ENCODE assay signal across 20 cellular contexts in the genomic region with DNA sequence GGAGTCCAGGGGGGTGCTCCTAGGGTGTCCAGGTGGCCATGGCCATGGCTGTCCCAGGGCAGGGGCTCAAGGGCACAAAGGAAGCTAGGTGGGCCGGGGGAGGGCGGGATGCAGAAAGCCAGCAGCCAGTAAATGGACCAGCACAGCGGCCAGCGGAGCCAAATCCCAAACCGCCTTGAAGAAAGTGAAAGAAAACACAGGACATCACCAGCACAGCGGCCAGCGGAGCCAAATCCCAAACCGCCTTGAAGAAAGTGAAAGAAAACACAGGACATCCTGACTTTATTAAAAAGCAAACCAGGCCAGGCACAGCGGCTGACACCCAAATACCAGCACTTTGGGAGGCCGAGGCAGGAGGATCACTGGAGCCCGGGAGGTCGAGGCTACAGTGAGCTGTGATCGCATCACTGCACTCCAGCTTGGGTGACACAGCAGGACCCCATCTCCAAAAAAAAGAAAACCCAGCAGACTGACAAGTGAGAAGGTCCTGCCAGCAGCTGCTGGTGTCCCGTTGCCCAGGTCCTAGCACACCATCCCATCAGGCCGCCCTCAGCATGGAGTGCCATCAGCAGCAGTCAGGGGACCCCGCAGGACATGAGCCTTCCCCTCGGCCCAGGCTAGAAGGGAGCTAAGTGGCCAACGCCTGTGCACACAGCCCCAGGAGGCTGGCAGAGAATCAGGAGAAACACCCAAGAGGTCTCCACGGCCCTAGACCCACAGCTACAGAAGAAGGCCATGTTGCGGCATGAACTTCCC. TPM values are rescaled to one million over a fixed set of nuclear protein-coding genes. Genes with fewer than 3 reads are reported as not detected.
DNase-seq lines count a peak whose midpoint lies in the region; ATAC-seq, FAIRE-seq and TF ChIP-seq lines count a peak whose summit lies in the region.
"Had no signal": no experiment of that assay in that cellular context is flagged by ENCODE, and none has a peak within 500 bp of the region (broad histone marks: within the 10 kb centered on the region; RNA-seq: fewer than 3 reads in every experiment).

No MANE protein-coding gene starts in this region.

- H3K14ac ChIP-seq in H9 (ENCODE audit: insufficient read depth, low read length) (no peak overlapping the region), H1 (ENCODE audit: insufficient read length) (no peak overlapping the region)

- H3K4me3 ChIP-seq in H1 (ENCODE audit: extremely low read depth in 1 of 4, insufficient read depth in 2 of 4, low read depth in 3 of 4, low read length in 4 of 4): no peak overlapping the region
- H3K4me3 ChIP-seq in right atrium auricular region: peak overlapping the region in 1 of 2 donors; percentile 21
- H3K4me3 ChIP-seq in rectal smooth muscle tissue (ENCODE audit: low read length): peak overlapping the region; percentile 48
- H3K4me3 ChIP-seq: body of pancreas, neural progenitor cell had no signal

- H3K79me2 ChIP-seq in H9 (ENCODE audit: insufficient read depth, low read length) (no peaks in the 10 kb centered on the region), H1 (ENCODE audit: control insufficient read depth in 1 of 2, insufficient read depth in 2 of 2, low read length in 2 of 2) (no peaks in the 10 kb centered on the region)

- H2BK15ac ChIP-seq in H9 (ENCODE audit: low read depth, low read length) (no peak overlapping the region), H1 (ENCODE audit: low read length) (no peak overlapping the region)

- H2AK5ac ChIP-seq in H9 (ENCODE audit: insufficient read length, low read length): no peak overlapping the region
- no peak overlapping the region for H2AK5ac ChIP-seq in H1 (ENCODE audit: low read depth, low read length)

- FAIRE-seq in H1 (lab: Jason Lieb, UNC): no peak

- no peak overlapping the region for H2BK120ac ChIP-seq in H9 (ENCODE audit: low read depth, low read length, poor library complexity, severe bottlenecking)
- no peak overlapping the region for H2BK120ac ChIP-seq in H1 (replicated peaks; ENCODE audit: low read depth, low read length)

- peaks cover 11 to 42% (median 40%) of the 10 kb centered on the region in 3 experiments for H3K36me3 Mint-ChIP-seq in H9 (ENCODE audit: insufficient read depth in 1 of 3, low read depth in 3 of 3)

- no peak for TF ChIP-seq POLR2A in H1 (IDR thresholded peaks at IDR 0.05; ENCODE audit: control extremely low read depth in 1 of 2, low read depth in 2 of 2, low read length in 2 of 2)

- H3K9ac ChIP-seq in H9 (ENCODE audit: extremely low read depth, insufficient read length, low read length): no peak overlapping the region
- no peak overlapping the region for H3K9ac ChIP-seq in H1 (replicated peaks in 1 of 4; ENCODE audit: extremely low read depth in 1 of 4, low read depth in 3 of 4, low read length in 3 of 4)
- H3K9ac ChIP-seq in rectal smooth muscle tissue (ENCODE audit: low read length): no peak overlapping the region
- H3K9ac ChIP-seq: neural progenitor cell had no signal

- no peak for ATAC-seq in GM21786 (IDR thresholded peaks at IDR 0.05; ENCODE audit: unreplicated experiment)
- ATAC-seq: activated T-helper 17 cell treated with anti-CD3 and anti-CD28 coated beads, Interleukin-2, amount 50 U/mL, for 72 hours; foreskin keratinocyte had no signal

- WGBS in H9 (ENCODE audit: extremely low coverage, insufficient read length, low lambda C conversion rate): no CpG with 5 or more reads among the region's 20 CpGs
- WGBS in H1 (ENCODE audit: extremely low coverage in 1 of 2, insufficient coverage in 1 of 2, insufficient read length in 1 of 2, insufficient replicate concordance in 2 of 2, low coverage in 1 of 2, low lambda C conversion rate in 2 of 2, missing lambda C conversion rate in 1 of 2), 2 experiments: 89% methylated on average over 19 of the region's 20 CpGs; no CpG with 5 or more reads in 1 of the 2 experiments

- H3K4ac ChIP-seq in H9 (ENCODE audit: low read depth, low read length): no peak overlapping the region
- no peak overlapping the region for H3K4ac ChIP-seq in H1 (replicated peaks; ENCODE audit: insufficient read length, low read depth, low read length)

- CTCF ChIA-PET in H1 (lab: Charles Lee; ENCODE audit: partially characterized antibody): interaction anchor here (0.6 to 3.5 kb wide), 9 partner anchors 12 to 35 kb away, joined by 3 to 15 read pairs (median 4); no protein-coding TSS in a partner anchor

- no peak overlapping the region for H3K4me3 Mint-ChIP-seq in H9
- H3K4me3 Mint-ChIP-seq: activated CD4-positive, alpha-beta T cell treated with anti-CD3 and anti-CD28 coated beads, Interleukin-2, amount 10 ng/mL, durations not matched to agents 7 days and 5 days; activated naive CD8-positive, alpha-beta T cell treated with anti-CD3 and anti-CD28 coated beads for 36 hours; activated T-helper 17 cell treated with anti-CD3 and anti-CD28 coated beads, Interleukin-2, amount 50 U/mL, for 72 hours; dendritic cell treated with granulocyte-macrophage colony-stimulating factor and Interleukin-4, amounts not matched to agents 40 ng/mL and 50 ng/mL, for 4 days; HFFc6; neural progenitor cell had no signal

- TF ChIP-seq CTCF in H9 (conservative IDR thresholded peaks at IDR 0.05) (no peak), H1 (IDR thresholded peaks at IDR 0.05; ENCODE audit: control extremely low read depth in 1 of 3, insufficient read depth in 1 of 3, low read depth in 1 of 3, low read length in 3 of 3) (no peak), right atrium auricular region (IDR thresholded peaks at IDR 0.05) (no peak)

- H4K5ac ChIP-seq in H9 (ENCODE audit: insufficient read length, low read depth, low read length): no peak overlapping the region
- H4K5ac ChIP-seq in H1 (ENCODE audit: insufficient read length, low read depth, low read length): no peak overlapping the region

- no peak for TF ChIP-seq RAD21 in H1 (IDR thresholded peaks at IDR 0.05 in 1 of 2, conservative IDR thresholded peaks at IDR 0.05 in 1 of 2; ENCODE audit: low read depth in 2 of 2, low read length in 2 of 2)

- H3K23me2 ChIP-seq in H9 (ENCODE audit: insufficient read length, low read depth, low read length, poor library complexity, severe bottlenecking) (peaks cover 2% of the 10 kb centered on the region), H1 (ENCODE audit: low read depth, low read length) (no peaks in the 10 kb centered on the region)

- no peak overlapping the region for H3K27ac ChIP-seq in H9 (ENCODE audit: insufficient read length, low read depth, low read length)
- no peak overlapping the region for H3K27ac ChIP-seq in H1 (ENCODE audit: low read depth, low read length)
- H3K27ac ChIP-seq in right atrium auricular region: peak overlapping the region; percentile 22 to 52
- H3K27ac ChIP-seq in rectal smooth muscle tissue (ENCODE audit: low read depth, low read length): peak overlapping the region; percentile 88
- H3K27ac ChIP-seq: body of pancreas, C4-2B, foreskin keratinocyte, neural progenitor cell had no signal

- H2BK5ac ChIP-seq in H9 (ENCODE audit: insufficient read length, low read length): no peak overlapping the region
- no peak overlapping the region for H2BK5ac ChIP-seq in H1 (ENCODE audit: low read depth, low read length)

- H3K4me2 ChIP-seq in H9 (ENCODE audit: insufficient read depth, insufficient read length, low read length) (no peak overlapping the region), H1 (ENCODE audit: insufficient read depth in 1 of 2, low read depth in 2 of 2, low read length in 2 of 2) (no peak overlapping the region)
- H3K4me2 ChIP-seq: neural progenitor cell had no signal

- H3K79me1 ChIP-seq in H9 (ENCODE audit: insufficient read depth, low read depth, low read length, poor library complexity, severe bottlenecking): no peaks in the 10 kb centered on the region
- H3K79me1 ChIP-seq in H1 (ENCODE audit: low read depth, low read length): peaks cover 3% of the 10 kb centered on the region

- no peaks in the 10 kb centered on the region for H4K20me1 ChIP-seq in H9 (ENCODE audit: control insufficient read depth, insufficient read depth, insufficient read length)
- H4K20me1 ChIP-seq in H1 (replicated peaks in 1 of 2; ENCODE audit: control insufficient read depth in 1 of 2, insufficient read depth in 2 of 2, low read length in 2 of 2): peaks cover 13 to 14% of the 10 kb centered on the region in 2 experiments

- H3K9me3 ChIP-seq in H9 (ENCODE audit: control insufficient read depth, low read depth, low read length) (no peaks in the 10 kb centered on the region), H1 (ENCODE audit: insufficient read depth in 2 of 2, low read depth in 1 of 2, low read length in 1 of 2) (no peaks in the 10 kb centered on the region), right atrium auricular region (no peaks in the 10 kb centered on the region)
- H3K9me3 ChIP-seq: body of pancreas had no signal

- no peak overlapping the region for H2BK12ac ChIP-seq in H9 (ENCODE audit: insufficient read length, low read depth, low read length)
- no peak overlapping the region for H2BK12ac ChIP-seq in H1 (ENCODE audit: low read depth, low read length)

- H4K8ac ChIP-seq in H9 (replicated peaks; ENCODE audit: insufficient read length, low read depth, low read length) (no peak overlapping the region), H1 (ENCODE audit: extremely low read depth, insufficient read depth, low read length) (peak overlapping the region; percentile 79)

- H3K4me1 Mint-ChIP-seq in H9: no peaks in the 10 kb centered on the region
- H3K4me1 Mint-ChIP-seq: activated naive CD8-positive, alpha-beta T cell treated with anti-CD3 and anti-CD28 coated beads for 36 hours; activated T-helper 17 cell treated with anti-CD3 and anti-CD28 coated beads, Interleukin-2, amount 50 U/mL, for 72 hours; neural progenitor cell had no signal

- H3T11ph ChIP-seq in H9 (ENCODE audit: low read length): no peak overlapping the region

- no peaks in the 10 kb centered on the region for H3K27me3 ChIP-seq in H9 (ENCODE audit: insufficient read depth, low read length)
- no peaks in the 10 kb centered on the region for H3K27me3 ChIP-seq in H1 (replicated peaks in 1 of 4; ENCODE audit: control insufficient read depth in 3 of 4, extremely low read depth in 1 of 4, insufficient read depth in 3 of 4, low read length in 3 of 4)
- H3K27me3 ChIP-seq in right atrium auricular region: no peaks in the 10 kb centered on the region
- H3K27me3 ChIP-seq in rectal smooth muscle tissue (ENCODE audit: control insufficient read depth, insufficient read depth, low read length): no peaks in the 10 kb centered on the region
- H3K27me3 ChIP-seq: body of pancreas, foreskin keratinocyte, neural progenitor cell had no signal

- no peaks in the 10 kb centered on the region for H3K4me1 ChIP-seq in H9 (ENCODE audit: insufficient read depth, low read length)
- peaks cover 0 to 4% (median 0%) of the 10 kb centered on the region in 4 experiments; a peak in 1 of 7 replicates for H3K4me1 ChIP-seq in H1 (replicated peaks in 1 of 4; ENCODE audit: control insufficient read depth in 3 of 4, insufficient read depth in 4 of 4, low read length in 3 of 4)
- peaks cover 0 to 22% of the 10 kb centered on the region in 2 donors for H3K4me1 ChIP-seq in right atrium auricular region
- H3K4me1 ChIP-seq in rectal smooth muscle tissue (ENCODE audit: control insufficient read depth, insufficient read depth, low read length): peaks cover 11% of the 10 kb centered on the region
- H3K4me1 ChIP-seq: body of pancreas, foreskin keratinocyte, neural progenitor cell had no signal

- H2BK20ac ChIP-seq in H9 (ENCODE audit: low read depth, low read length, poor library complexity, severe bottlenecking) (no peak overlapping the region), H1 (ENCODE audit: low read length) (no peak overlapping the region)

- H3K18ac ChIP-seq in H9 (ENCODE audit: insufficient read length, low read depth, low read length) (no peak overlapping the region), H1 (ENCODE audit: extremely low read depth, low read length) (no peak overlapping the region)

- H3K56ac ChIP-seq in H9 (ENCODE audit: insufficient read length, low read depth, low read length): no peak overlapping the region
- no peak overlapping the region for H3K56ac ChIP-seq in H1 (replicated peaks; ENCODE audit: insufficient read length, low read depth, low read length)

- TF ChIP-seq EP300 in H1 (IDR thresholded peaks at IDR 0.05; ENCODE audit: borderline replicate concordance in 1 of 2, low read depth in 2 of 2, low read length in 2 of 2): no peak

- POLR2A ChIA-PET in H1 (lab: Charles Lee; ENCODE audit: partially characterized antibody): interaction anchor here (0.7 to 1.7 kb wide), 3 partner anchors 18 to 235 kb away, joined by 3 to 4 read pairs (median 3); a partner anchor contains a TSS

- H3K9me3 Mint-ChIP-seq in H9: no peaks in the 10 kb centered on the region
- H3K9me3 Mint-ChIP-seq: activated CD4-positive, alpha-beta T cell treated with anti-CD3 and anti-CD28 coated beads, Interleukin-2, amount 10 ng/mL, durations not matched to agents 7 days and 5 days; activated naive CD8-positive, alpha-beta T cell treated with anti-CD3 and anti-CD28 coated beads for 36 hours; activated T-helper 17 cell treated with anti-CD3 and anti-CD28 coated beads, Interleukin-2, amount 50 U/mL, for 72 hours; dendritic cell treated with granulocyte-macrophage colony-stimulating factor and Interleukin-4, amounts not matched to agents 40 ng/mL and 50 ng/mL, for 4 days; HFFc6; neural progenitor cell had no signal

- H3K27me3 Mint-ChIP-seq in H9 (ENCODE audit: low read depth): no peaks in the 10 kb centered on the region
- H3K27me3 Mint-ChIP-seq: activated CD4-positive, alpha-beta T cell treated with anti-CD3 and anti-CD28 coated beads, Interleukin-2, amount 10 ng/mL, durations not matched to agents 7 days and 5 days; activated naive CD8-positive, alpha-beta T cell treated with anti-CD3 and anti-CD28 coated beads for 36 hours; activated T-helper 17 cell treated with anti-CD3 and anti-CD28 coated beads, Interleukin-2, amount 50 U/mL, for 72 hours; dendritic cell treated with granulocyte-macrophage colony-stimulating factor and Interleukin-4, amounts not matched to agents 40 ng/mL and 50 ng/mL, for 4 days had no signal

- peak overlapping the region in 2 of 3 experiments; percentile 68 to 70; a peak in 2 of 7 replicates for H3K27ac Mint-ChIP-seq in H9
- H3K27ac Mint-ChIP-seq: activated CD4-positive, alpha-beta T cell treated with anti-CD3 and anti-CD28 coated beads, Interleukin-2, amount 10 ng/mL, durations not matched to agents 7 days and 5 days; activated naive CD8-positive, alpha-beta T cell treated with anti-CD3 and anti-CD28 coated beads for 36 hours; activated T-helper 17 cell treated with anti-CD3 and anti-CD28 coated beads, Interleukin-2, amount 50 U/mL, for 72 hours; dendritic cell treated with granulocyte-macrophage colony-stimulating factor and Interleukin-4, amounts not matched to agents 40 ng/mL and 50 ng/mL, for 4 days; HFFc6; neural progenitor cell had no signal

- DNase-seq in H9 (no peak), H1 (ENCODE audit: low read depth in 1 of 2, low spot score in 2 of 2) (no peak), right atrium auricular region (ENCODE audit: low spot score) (no peak), NCI-H82 (lab: John Stamatoyannopoulos, UW) (no peak), anterior cingulate cortex (lab: John Stamatoyannopoulos, UW) (no peak), hypothalamus (lab: John Stamatoyannopoulos, UW) (no peak)
- DNase-seq: activated CD4-positive, alpha-beta T cell treated with anti-CD3 and anti-CD28 coated beads, Interleukin-2, amount 10 ng/mL, durations not matched to agents 7 days and 5 days; activated naive CD8-positive, alpha-beta T cell treated with anti-CD3 and anti-CD28 coated beads for 36 hours; foreskin keratinocyte; HFFc6; NCI-H146; NCI-H2171 treated with DMSO at 0.1 percent for 48 hours; T-helper 1 cell had no signal

- peaks cover 2 to 16% (median 6%) of the 10 kb centered on the region in 4 experiments; a peak in 4 of 8 replicates for H3K36me3 ChIP-seq in H1 (ENCODE audit: control insufficient read depth in 2 of 4, insufficient read depth in 4 of 4, low read length in 3 of 4)
- H3K36me3 ChIP-seq in right atrium auricular region: peaks cover 46% of the 10 kb centered on the region
- H3K36me3 ChIP-seq in rectal smooth muscle tissue (ENCODE audit: control insufficient read depth, insufficient read depth, low read length): peaks cover 29% of the 10 kb centered on the region
- H3K36me3 ChIP-seq: neural progenitor cell had no signal

- H4K91ac ChIP-seq in H9 (ENCODE audit: insufficient read length, low read depth, low read length) (no peak overlapping the region), H1 (replicated peaks; ENCODE audit: insufficient read length, low read length) (no peak overlapping the region)

- no peak overlapping the region for H3K23ac ChIP-seq in H9 (ENCODE audit: insufficient read length, low read depth, low read length)
- no peak overlapping the region for H3K23ac ChIP-seq in H1 (ENCODE audit: insufficient read length)

- H2AFZ ChIP-seq in H9 (ENCODE audit: low read length) (no peak overlapping the region), H1 (ENCODE audit: low read length) (no peak overlapping the region)
- H2AFZ ChIP-seq: neural progenitor cell had no signal

RNA-seq across cellular contexts. Expression of a gene that starts 17.0 kb away (rescaled TPM):
- 43.2 and 43.8 TPM in 2 replicates for total RNA-seq in H9 (2021)
- total RNA-seq in H1 (2021; fragmentation: NEBNext Ultra II Directional; extraction: Animal tissue kit (Norgen Biotek cat#: 25700)): 35.7 and 41.0 TPM in 2 replicates
- polyA plus RNA-seq in H1 (2011; rRNA removed): 26.4 and 44.4 TPM in 2 replicates
- polyA plus RNA-seq in H1 (2011; cell fraction: cytosol; rRNA removed): 26.3 TPM
- polyA plus RNA-seq in H1 (2011; cell fraction: nucleus; rRNA removed): 76.9 TPM
- 24.8 to 37.5 TPM (median 34.7 TPM) in 4 replicates for polyA plus RNA-seq in H1 (2012, experiment 1 of 2)
- 22.5 TPM for polyA plus RNA-seq in H1 (2012, experiment 2 of 2)
- 29.8 TPM for polyA plus RNA-seq in H1 (2013, experiment 1 of 2)
- polyA plus RNA-seq in H1 (2013, experiment 2 of 2): 28.9 TPM
- 35.9 and 40.0 TPM in 2 replicates for polyA minus RNA-seq in H1 (2011; rRNA and poly(A)+ RNA removed)
- polyA minus RNA-seq in H1 (2011; cell fraction: cytosol; rRNA and poly(A)+ RNA removed): 38.1 TPM
- polyA minus RNA-seq in H1 (2011; cell fraction: nucleus; rRNA and poly(A)+ RNA removed): 47.8 TPM
- 10 to 100 TPM; 46.2 to 63.4 TPM for total RNA-seq in right atrium auricular region

RNA-seq across cellular contexts. Expression of a gene that starts 39.0 kb away (rescaled TPM):
- total RNA-seq in H9 (2021) (53.1 and 60.1 TPM in 2 replicates), right atrium auricular region (10 to 100 TPM; 53.1 to 53.5 TPM)
- total RNA-seq in H1 (2021; fragmentation: NEBNext Ultra II Directional; extraction: Animal tissue kit (Norgen Biotek cat#: 25700)): 48.9 and 60.2 TPM in 2 replicates
- 91.1 and 95.6 TPM in 2 replicates for polyA plus RNA-seq in H1 (2011; rRNA removed)
- polyA plus RNA-seq in H1 (2011; cell fraction: cytosol; rRNA removed): 88.1 TPM
- polyA plus RNA-seq in H1 (2011; cell fraction: nucleus; rRNA removed): 56.3 TPM
- polyA plus RNA-seq in H1 (2012, experiment 1 of 2): 123 to 151 TPM (median 134 TPM) in 4 replicates
- polyA plus RNA-seq in H1 (2012, experiment 2 of 2): 129 TPM
- polyA plus RNA-seq in H1 (2013, experiment 1 of 2): 160 TPM
- 163 TPM for polyA plus RNA-seq in H1 (2013, experiment 2 of 2)
- 7.2 and 14.2 TPM in 2 replicates for polyA minus RNA-seq in H1 (2011; rRNA and poly(A)+ RNA removed)
- polyA minus RNA-seq in H1 (2011; cell fraction: cytosol; rRNA and poly(A)+ RNA removed): 20.0 TPM
- polyA minus RNA-seq in H1 (2011; cell fraction: nucleus; rRNA and poly(A)+ RNA removed): 21.6 TPM

RNA-seq across cellular contexts. Expression of a gene that starts 39.3 kb away (rescaled TPM):
- total RNA-seq in H9 (2021) (36.2 and 38.8 TPM in 2 replicates), right atrium auricular region (10 to 100 TPM; 12.3 to 14.3 TPM)
- 22.9 and 26.0 TPM in 2 replicates for total RNA-seq in H1 (2021; fragmentation: NEBNext Ultra II Directional; extraction: Animal tissue kit (Norgen Biotek cat#: 25700))
- 28.0 and 59.8 TPM in 2 replicates for polyA plus RNA-seq in H1 (2011; rRNA removed)
- polyA plus RNA-seq in H1 (2011; cell fraction: cytosol; rRNA removed): 31.4 TPM
- 172 TPM for polyA plus RNA-seq in H1 (2011; cell fraction: nucleus; rRNA removed)
- 16.6 to 27.7 TPM (median 21.3 TPM) in 4 replicates for polyA plus RNA-seq in H1 (2012, experiment 1 of 2)
- polyA plus RNA-seq in H1 (2012, experiment 2 of 2): 14.6 TPM
- 24.1 TPM for polyA plus RNA-seq in H1 (2013, experiment 1 of 2)
- polyA plus RNA-seq in H1 (2013, experiment 2 of 2): 19.1 TPM
- 7.9 and 10.5 TPM in 2 replicates for polyA minus RNA-seq in H1 (2011; rRNA and poly(A)+ RNA removed)
- 19.7 TPM for polyA minus RNA-seq in H1 (2011; cell fraction: cytosol; rRNA and poly(A)+ RNA removed)
- polyA minus RNA-seq in H1 (2011; cell fraction: nucleus; rRNA and poly(A)+ RNA removed): 44.0 TPM

RNA-seq across cellular contexts. Expression of a gene that starts 55.4 kb away (rescaled TPM):
- total RNA-seq in H9 (2021) (16.3 and 16.5 TPM in 2 replicates), right atrium auricular region (1 to 10 TPM; 5.5 to 6.2 TPM)
- total RNA-seq in H1 (2021; fragmentation: NEBNext Ultra II Directional; extraction: Animal tissue kit (Norgen Biotek cat#: 25700)): 22.5 and 23.2 TPM in 2 replicates
- polyA plus RNA-seq in H1 (2011; rRNA removed): 5.9 and 11.5 TPM in 2 replicates
- polyA plus RNA-seq in H1 (2011; cell fraction: cytosol; rRNA removed): 19.5 TPM
- polyA plus RNA-seq in H1 (2011; cell fraction: nucleus; rRNA removed): 51.9 TPM
- 12.1 to 30.1 TPM (median 26.5 TPM) in 4 replicates for polyA plus RNA-seq in H1 (2012, experiment 1 of 2)
- polyA plus RNA-seq in H1 (2012, experiment 2 of 2): 11.9 TPM
- 11.2 TPM for polyA plus RNA-seq in H1 (2013, experiment 1 of 2)
- polyA plus RNA-seq in H1 (2013, experiment 2 of 2): 10.1 TPM
- polyA minus RNA-seq in H1 (2011; rRNA and poly(A)+ RNA removed): 3.9 and 4.0 TPM in 2 replicates
- polyA minus RNA-seq in H1 (2011; cell fraction: cytosol; rRNA and poly(A)+ RNA removed): 13.9 TPM
- 14.3 TPM for polyA minus RNA-seq in H1 (2011; cell fraction: nucleus; rRNA and poly(A)+ RNA removed)

Comparison
In these comparisons a context has a peak if more than half of its experiments do, and no peak if none do; other contexts are left out.
1. H3K27ac ChIP-seq: peak in right atrium auricular region (2 of 2) and rectal smooth muscle tissue (single experiment); none in H9 (single experiment) and H1 (single experiment).